ENCODE assay signal across 21 cellular contexts in the genomic region with DNA sequence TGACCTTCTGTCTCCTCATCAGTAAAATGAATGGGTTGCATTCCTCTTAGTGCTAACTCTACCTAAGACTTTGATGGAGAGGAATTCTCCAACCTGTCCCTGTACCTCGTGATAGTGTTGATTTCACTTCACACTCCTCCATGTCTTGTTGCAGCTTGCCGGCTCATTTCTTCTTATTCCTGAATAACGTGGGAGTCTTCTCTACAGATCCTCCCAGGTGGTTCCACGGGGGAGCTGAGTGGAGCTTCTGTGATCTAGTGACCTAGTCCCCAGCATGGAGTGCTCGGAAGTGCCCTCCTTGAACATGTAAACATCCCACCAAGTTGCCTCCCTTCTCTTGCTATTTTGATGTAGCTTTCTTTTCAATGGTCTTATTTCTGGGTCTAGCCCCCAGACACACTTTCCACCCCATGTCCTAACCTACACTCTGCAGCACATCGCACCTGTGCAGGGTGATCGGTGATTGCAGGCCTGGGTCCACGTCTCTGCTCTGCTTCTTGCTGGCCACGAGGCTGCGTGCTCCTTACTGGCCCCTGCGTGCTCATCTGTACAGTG. TPM values are rescaled to one million over a fixed set of nuclear protein-coding genes. Genes with fewer than 3 reads are reported as not detected.
A peak's percentile ranks its signal among the peaks of the same experiment; 100 is the strongest.
DNase-seq lines count a peak whose midpoint lies in the region; ATAC-seq and TF ChIP-seq lines count a peak whose summit lies in the region.
"Had no signal": no experiment of that assay in that cellular context is flagged by ENCODE, and none has a peak within 500 bp of the region (broad histone marks: within the 10 kb centered on the region; RNA-seq: fewer than 3 reads in every experiment).

No MANE protein-coding gene starts in this region.

- no peak overlapping the region for H3K23ac ChIP-seq in neuronal stem cell (ENCODE audit: low read depth, low read length, poor library complexity)

- no peak overlapping the region for H2AFZ ChIP-seq in neuronal stem cell (ENCODE audit: low read length)
- H2AFZ ChIP-seq: PC-9 had no signal

- H4K8ac ChIP-seq in neuronal stem cell (ENCODE audit: low read depth, low read length) = no peak overlapping the region

- no peak overlapping the region for H2BK5ac ChIP-seq in neuronal stem cell (ENCODE audit: low read length)

- H3K14ac ChIP-seq in neuronal stem cell (ENCODE audit: low read length) = no peak overlapping the region

- no peak overlapping the region for H2BK120ac ChIP-seq in neuronal stem cell (ENCODE audit: low read depth, low read length)

- H3K9ac ChIP-seq in iPS-20b (ENCODE audit: low read depth, low read length) (no peak overlapping the region), neuronal stem cell (ENCODE audit: low read depth, low read length, poor library complexity) (no peak overlapping the region)

- no peak overlapping the region for H3K4ac ChIP-seq in neuronal stem cell (ENCODE audit: low read length)

- H3K27me3 ChIP-seq in iPS-20b (ENCODE audit: insufficient read depth, low read length) (peaks cover 33% of the 10 kb centered on the region), neuronal stem cell (ENCODE audit: control insufficient read depth in 3 of 3, insufficient read depth in 3 of 3, low read depth in 1 of 3, low read length in 3 of 3) (peaks cover 0 to 17% (median 0%) of the 10 kb centered on the region in 3 experiments), upper lobe of right lung (no peaks in the 10 kb centered on the region)

- peak overlapping the region; percentile 16; the same call in 1 of the 2 replicates for H3K4me3 ChIP-seq in iPS-20b (ENCODE audit: low read length)
- H3K4me3 ChIP-seq in neuronal stem cell (ENCODE audit: low read length in 2 of 2) = no peak overlapping the region
- no peak overlapping the region for H3K4me3 ChIP-seq in upper lobe of right lung
- H3K4me3 ChIP-seq: PC-9 had no signal

- H3K27ac ChIP-seq in iPS-20b (ENCODE audit: low read length) = no peak overlapping the region
- H3K27ac ChIP-seq in neuronal stem cell (replicated peaks; ENCODE audit: low read length) = no peak overlapping the region
- H3K27ac ChIP-seq in upper lobe of right lung = peak overlapping the region; percentile 51
- H3K27ac ChIP-seq: HL-60, PC-9, RWPE1 had no signal

- H4K91ac ChIP-seq in neuronal stem cell (ENCODE audit: low read depth, low read length, poor library complexity) = no peak overlapping the region

- no peak overlapping the region for H2AK5ac ChIP-seq in neuronal stem cell (ENCODE audit: low read depth, low read length)

- ATAC-seq in Right ventricle myocardium inferior (no peak), upper lobe of right lung (no peak)

- no peaks in the 10 kb centered on the region for H3K36me3 ChIP-seq in iPS-20b (ENCODE audit: insufficient read depth, low read depth, low read length)
- no peaks in the 10 kb centered on the region for H3K36me3 ChIP-seq in neuronal stem cell (replicated peaks in 1 of 2; ENCODE audit: control insufficient read depth in 2 of 2, insufficient read depth in 2 of 2, low read length in 2 of 2)
- no peaks in the 10 kb centered on the region for H3K36me3 ChIP-seq in upper lobe of right lung

- H3K4me2 ChIP-seq in neuronal stem cell (ENCODE audit: insufficient read depth, low read length, poor library complexity, severe bottlenecking) = no peak overlapping the region
- H3K4me2 ChIP-seq: PC-9 had no signal

- no peak for TF ChIP-seq CTCF in upper lobe of right lung (IDR thresholded peaks at IDR 0.05)

- H3K4me1 ChIP-seq in iPS-20b (ENCODE audit: insufficient read depth, low read length) = peaks cover 15% of the 10 kb centered on the region
- peaks cover 0 to 6% of the 10 kb centered on the region in 2 donors for H3K4me1 ChIP-seq in neuronal stem cell (ENCODE audit: control insufficient read depth in 2 of 2, insufficient read depth in 1 of 2, low read depth in 1 of 2, low read length in 2 of 2)
- H3K4me1 ChIP-seq in upper lobe of right lung = no peaks in the 10 kb centered on the region

- intact Hi-C loops in cardiac septum (cut with DNase I) (loop anchor here (10.0 kb wide), 1 partner anchor 134 kb away; no protein-coding TSS in a partner anchor), Right ventricle myocardium inferior (cut with DNase I) (loop anchor here (1.0 kb wide), 1 partner anchor 25 kb away; no protein-coding TSS in a partner anchor), upper lobe of right lung (cut with DNase I) (no loop called here)

- no peak overlapping the region for H2BK15ac ChIP-seq in neuronal stem cell (ENCODE audit: low read length)

- H3K79me1 ChIP-seq in neuronal stem cell (ENCODE audit: low read depth, low read length) = no peaks in the 10 kb centered on the region

- no CpG with 5 or more reads among the region's 11 CpGs for WGBS in neuronal stem cell (ENCODE audit: extremely low coverage in 2 of 2, insufficient read length in 2 of 2, insufficient replicate concordance in 1 of 2), 2 donors

- H2BK12ac ChIP-seq in neuronal stem cell (ENCODE audit: low read length) = no peak overlapping the region

- H3K9me3 ChIP-seq in iPS-20b (ENCODE audit: insufficient read depth, low read depth, low read length) (peaks cover 5% of the 10 kb centered on the region; the same call in 1 of the 2 replicates), neuronal stem cell (replicated peaks in 1 of 2; ENCODE audit: control insufficient read depth in 2 of 2, insufficient read depth in 1 of 2, low read depth in 1 of 2, low read length in 2 of 2) (peaks cover 5 to 6% of the 10 kb centered on the region in 2 donors), upper lobe of right lung (no peaks in the 10 kb centered on the region)

- DNase-seq in cardiac septum (ENCODE audit: low spot score) (peak; percentile 27), Right ventricle myocardium inferior (ENCODE audit: missing footprints) (no peak), neuronal stem cell (ENCODE audit: low spot score) (no peak), upper lobe of right lung (no peak), foreskin melanocyte (no peak), HUDEP-2 (lab: John Stamatoyannopoulos, UW; ENCODE audit: unreplicated experiment in 76 of 76) (no peak), T-helper 1 cell (no peak)
- DNase-seq: 8988T; CD4-positive, CD25-positive, alpha-beta regulatory T cell; DMS153; HFFc6; Karpas-422; NCI-H1436 treated with DMSO at 0.1 percent for 48 hours; NCI-H2029 treated with DMSO at 0.1 percent for 48 hours; NCI-H526 had no signal

- peak overlapping the region; percentile 9 for H3K18ac ChIP-seq in neuronal stem cell (ENCODE audit: low read length)

RNA-seq across cellular contexts. Expression of a gene that starts 44.8 kb away (rescaled TPM):
- total RNA-seq in cardiac septum = not detected
- total RNA-seq in Right ventricle myocardium inferior = not detected
- 0.08 TPM for polyA plus RNA-seq in neuronal stem cell (2013, experiment 1 of 2)
- polyA plus RNA-seq in neuronal stem cell (2013, experiment 2 of 2) = 0.26 TPM
- 0.23 TPM for total RNA-seq in upper lobe of right lung
- total RNA-seq: B cell, MCF 10A had no signal
- polyA plus RNA-seq: CD4-positive, CD25-positive, alpha-beta regulatory T cell had no signal
